ENCODE assay signal across 41 cellular contexts in the genomic region with DNA sequence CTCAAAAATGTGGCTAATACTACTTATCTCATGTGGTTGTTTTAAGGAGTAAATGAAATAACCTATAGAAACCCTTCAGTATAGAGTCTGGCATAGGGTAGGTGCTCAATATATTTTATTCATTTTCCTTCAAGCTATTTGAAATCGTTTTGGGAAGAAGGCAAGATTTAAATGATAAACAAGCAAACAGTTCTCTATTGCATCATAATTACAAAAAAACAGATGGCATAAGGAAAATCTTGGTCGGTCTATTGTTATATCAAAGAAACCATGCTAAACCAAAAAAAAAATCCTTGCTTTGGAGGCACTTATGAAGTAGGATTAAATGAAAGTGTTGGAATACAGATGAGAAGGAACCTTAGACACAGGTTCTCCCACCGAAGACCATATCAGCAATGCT. TPM values are rescaled to one million over a fixed set of nuclear protein-coding genes. Genes with fewer than 3 reads are reported as not detected.
"Had no signal": no experiment of that assay in that cellular context is flagged by ENCODE, and none has a peak within 500 bp of the region (broad histone marks: within the 10 kb centered on the region; RNA-seq: fewer than 3 reads in every experiment).

No MANE protein-coding gene starts in this region.

- ATAC-seq: activated CD8-positive, alpha-beta T cell treated with anti-CD3 and anti-CD28 coated beads for 36 hours; activated naive CD4-positive, alpha-beta T cell treated with anti-CD3 and anti-CD28 coated beads, Interleukin-2, amount 50 U/mL, for 72 hours; activated T-cell treated with anti-CD3 and anti-CD28 coated beads, Interleukin-2, amount 50 U/mL, for 4 hours; activated T-cell treated with anti-CD3 and anti-CD28 coated beads, Interleukin-2, amount 50 U/mL, for 72 hours; activated T-helper 17 cell treated with anti-CD3 and anti-CD28 coated beads, Interleukin-2, amount 50 U/mL, for 72 hours; body of pancreas; T-cell had no signal

- DNase-seq: activated B cell treated with CpG ODN at 0.5 μM for 24 hours; activated CD4-positive, alpha-beta memory T cell treated with anti-CD3 and anti-CD28 coated beads for 36 hours; activated CD4-positive, alpha-beta T cell treated with anti-CD3 and anti-CD28 coated beads for 4 hours; activated CD4-positive, alpha-beta T cell treated with anti-CD3 and anti-CD28 coated beads, Interleukin-2, amount 10 ng/mL, durations not matched to agents 24 days and 14 days; activated CD4-positive, alpha-beta T cell treated with anti-CD3 and anti-CD28 coated beads, Interleukin-2, amount 50 U/mL, for 1 hour; activated CD4-positive, alpha-beta T cell treated with anti-CD3 and anti-CD28 coated beads, Interleukin-2, amount 50 U/mL, for 4 hours; activated CD4-positive, CD25-positive, alpha-beta regulatory T cell treated with anti-CD3 and anti-CD28 coated beads, Interleukin-2, amount 50 U/mL, for 72 hours; activated CD8-positive, alpha-beta memory T cell treated with anti-CD3 and anti-CD28 coated beads, Interleukin-2, amount 50 U/mL, for 4 hours; activated CD8-positive, alpha-beta T cell treated with anti-CD3 and anti-CD28 coated beads for 36 hours; activated effector memory CD4-positive, alpha-beta T cell treated with anti-CD3 and anti-CD28 coated beads, Interleukin-2, amount 50 U/mL, for 16 hours; activated gamma-delta T cell treated with Interleukin-2 at 50 U/mL for 16 hours; activated naive CD4-positive, alpha-beta T cell; activated naive CD4-positive, alpha-beta T cell treated with anti-CD3 and anti-CD28 coated beads for 36 hours; activated naive CD4-positive, alpha-beta T cell treated with anti-CD3 and anti-CD28 coated beads, Interleukin-2, amount 50 U/mL, for 16 hours; activated naive CD8-positive, alpha-beta T cell treated with anti-CD3 and anti-CD28 coated beads for 36 hours; activated T-cell treated with anti-CD3 and anti-CD28 coated beads for 4 hours; activated T-cell treated with anti-CD3 and anti-CD28 coated beads, Interleukin-2, amount 50 U/mL, for 1 hour; activated T-cell treated with anti-CD3 and anti-CD28 coated beads, Interleukin-2, amount 50 U/mL, for 4 hours; activated T-cell treated with anti-CD3 and anti-CD28 coated beads, Interleukin-2, amount 50 U/mL, for 72 hours; adrenal gland; amniotic stem cell; aorta; body of pancreas; brain microvascular endothelial cell; cerebellar nuclear complex; T-cell; T-helper 2 cell; T-helper 9 cell had no signal

- H3K27ac Mint-ChIP-seq: activated B cell treated with CpG ODN at 0.5 μM for 24 hours; activated CD4-positive, alpha-beta memory T cell treated with anti-CD3 and anti-CD28 coated beads for 36 hours; activated CD4-positive, alpha-beta T cell treated with anti-CD3 and anti-CD28 coated beads, Interleukin-2, amount 10 ng/mL, durations not matched to agents 24 days and 14 days; activated CD8-positive, alpha-beta T cell treated with anti-CD3 and anti-CD28 coated beads for 36 hours; activated naive CD4-positive, alpha-beta T cell treated with anti-CD3 and anti-CD28 coated beads for 36 hours; activated naive CD4-positive, alpha-beta T cell treated with anti-CD3 and anti-CD28 coated beads, Interleukin-2, amount 50 U/mL, for 72 hours; activated naive CD8-positive, alpha-beta T cell treated with anti-CD3 and anti-CD28 coated beads for 36 hours; activated T-helper 1 cell treated with anti-CD3 and anti-CD28 coated beads, Interleukin-12 subunit alpha, Interleukin-12 subunit beta, Interleukin-2, Interleukin-4 antibody, amounts not matched to agents 30 ng/mL and 10 ng/mL and 1 ng/mL, durations not matched to agents 14 hours and 24 hours and 36 hours; activated T-helper 17 cell treated with anti-CD3 and anti-CD28 coated beads, Interleukin-2, amount 50 U/mL, for 72 hours; T-cell; T-helper 2 cell treated with Interferon-gamma antibody and Interleukin-4, amounts not matched to agents 5 μg/mL and 100 μg/mL, for 36 hours had no signal

- FAIRE-seq: astrocyte, TTC549 had no signal

- H3K27me3 ChIP-seq: adrenal gland, body of pancreas, brain microvascular endothelial cell, breast epithelium had no signal

- H3K36me3 ChIP-seq: adrenal gland, breast epithelium had no signal

- H3K4me3 ChIP-seq: adrenal gland, body of pancreas, breast epithelium had no signal

- H3K4me3 Mint-ChIP-seq: activated B cell treated with CpG ODN at 0.5 μM for 24 hours; activated CD4-positive, alpha-beta memory T cell treated with anti-CD3 and anti-CD28 coated beads for 36 hours; activated CD4-positive, alpha-beta T cell treated with anti-CD3 and anti-CD28 coated beads, Interleukin-2, amount 10 ng/mL, durations not matched to agents 24 days and 14 days; activated CD8-positive, alpha-beta T cell treated with anti-CD3 and anti-CD28 coated beads for 36 hours; activated naive CD4-positive, alpha-beta T cell treated with anti-CD3 and anti-CD28 coated beads for 36 hours; activated naive CD8-positive, alpha-beta T cell treated with anti-CD3 and anti-CD28 coated beads for 36 hours; activated T-cell treated with anti-CD3 and anti-CD28 coated beads, Interleukin-2, amount 50 U/mL, for 4 hours; activated T-cell treated with anti-CD3 and anti-CD28 coated beads, Interleukin-2, amount 50 U/mL, for 72 hours; activated T-helper 1 cell treated with anti-CD3 and anti-CD28 coated beads, Interleukin-12 subunit alpha, Interleukin-12 subunit beta, Interleukin-2, Interleukin-4 antibody, amounts not matched to agents 30 ng/mL and 10 ng/mL and 1 ng/mL, durations not matched to agents 14 hours and 24 hours and 36 hours; activated T-helper 17 cell treated with anti-CD3 and anti-CD28 coated beads, Interleukin-2, amount 50 U/mL, for 72 hours; central memory CD8-positive, alpha-beta T cell; T-cell; T-helper 2 cell treated with Interferon-gamma antibody and Interleukin-4, amounts not matched to agents 5 μg/mL and 100 μg/mL, for 36 hours had no signal

- H3K27me3 Mint-ChIP-seq: activated B cell treated with CpG ODN at 0.5 μM for 24 hours; activated CD4-positive, alpha-beta memory T cell treated with anti-CD3 and anti-CD28 coated beads for 36 hours; activated CD4-positive, alpha-beta T cell treated with anti-CD3 and anti-CD28 coated beads, Interleukin-2, amount 10 ng/mL, durations not matched to agents 24 days and 14 days; activated CD8-positive, alpha-beta T cell treated with anti-CD3 and anti-CD28 coated beads for 36 hours; activated naive CD8-positive, alpha-beta T cell treated with anti-CD3 and anti-CD28 coated beads for 36 hours; activated T-helper 17 cell treated with anti-CD3 and anti-CD28 coated beads, Interleukin-2, amount 50 U/mL, for 72 hours; central memory CD8-positive, alpha-beta T cell; T-cell had no signal

- H3K9me3 ChIP-seq: adrenal gland, body of pancreas, breast epithelium had no signal

- H3K27ac ChIP-seq: adrenal gland, body of pancreas, brain microvascular endothelial cell, breast epithelium, VCaP had no signal

- H3K9me3 Mint-ChIP-seq: activated B cell treated with CpG ODN at 0.5 μM for 24 hours; activated CD4-positive, alpha-beta memory T cell treated with anti-CD3 and anti-CD28 coated beads for 36 hours; activated CD4-positive, alpha-beta T cell treated with anti-CD3 and anti-CD28 coated beads, Interleukin-2, amount 10 ng/mL, durations not matched to agents 24 days and 14 days; activated CD8-positive, alpha-beta T cell treated with anti-CD3 and anti-CD28 coated beads for 36 hours; activated naive CD4-positive, alpha-beta T cell treated with anti-CD3 and anti-CD28 coated beads for 36 hours; activated naive CD4-positive, alpha-beta T cell treated with anti-CD3 and anti-CD28 coated beads, Interleukin-2, amount 50 U/mL, for 72 hours; activated naive CD8-positive, alpha-beta T cell treated with anti-CD3 and anti-CD28 coated beads for 36 hours; activated T-cell treated with anti-CD3 and anti-CD28 coated beads, Interleukin-2, amount 50 U/mL, for 4 hours; activated T-cell treated with anti-CD3 and anti-CD28 coated beads, Interleukin-2, amount 50 U/mL, for 72 hours; activated T-helper 1 cell treated with anti-CD3 and anti-CD28 coated beads, Interleukin-12 subunit alpha, Interleukin-12 subunit beta, Interleukin-2, Interleukin-4 antibody, amounts not matched to agents 30 ng/mL and 10 ng/mL and 1 ng/mL, durations not matched to agents 14 hours and 24 hours and 36 hours; activated T-helper 17 cell treated with anti-CD3 and anti-CD28 coated beads, Interleukin-2, amount 50 U/mL, for 72 hours; central memory CD8-positive, alpha-beta T cell; T-cell; T-helper 2 cell treated with Interferon-gamma antibody and Interleukin-4, amounts not matched to agents 5 μg/mL and 100 μg/mL, for 36 hours had no signal

RNA-seq across cellular contexts. Expression of a gene that starts 17.5 kb away (rescaled TPM):
- total RNA-seq: activated B cell treated with CpG ODN at 0.5 μM for 24 hours; activated CD4-positive, alpha-beta memory T cell treated with anti-CD3 and anti-CD28 coated beads for 36 hours; activated CD4-positive, alpha-beta T cell treated with anti-CD3 and anti-CD28 coated beads, Interleukin-2, amount 10 ng/mL, durations not matched to agents 24 days and 14 days; activated CD8-positive, alpha-beta memory T cell treated with anti-CD3 and anti-CD28 coated beads for 36 hours; activated CD8-positive, alpha-beta T cell treated with anti-CD3 and anti-CD28 coated beads for 36 hours; activated naive CD4-positive, alpha-beta T cell treated with anti-CD3 and anti-CD28 coated beads for 36 hours; activated naive CD4-positive, alpha-beta T cell treated with anti-CD3 and anti-CD28 coated beads, Interleukin-2, amount 50 U/mL, for 72 hours; activated naive CD8-positive, alpha-beta T cell treated with anti-CD3 and anti-CD28 coated beads for 36 hours; activated T-cell treated with anti-CD3 and anti-CD28 coated beads, Interleukin-2, amount 50 U/mL, for 4 hours; activated T-cell treated with anti-CD3 and anti-CD28 coated beads, Interleukin-2, amount 50 U/mL, for 72 hours; activated T-helper 1 cell treated with anti-CD3 and anti-CD28 coated beads, Interleukin-12 subunit alpha, Interleukin-12 subunit beta, Interleukin-2, Interleukin-4 antibody, amounts not matched to agents 30 ng/mL and 10 ng/mL and 1 ng/mL, durations not matched to agents 14 hours and 24 hours and 36 hours; activated T-helper 17 cell treated with anti-CD3 and anti-CD28 coated beads, Interleukin-2, amount 50 U/mL, for 72 hours; adrenal gland; aorta; astrocyte; body of pancreas; breast epithelium; cardiac septum; chondrocyte; T-cell; T-helper 1 cell treated with Interleukin-12 subunit alpha and Interleukin-12 subunit beta and Interleukin-4 antibody, amounts not matched to agents 30 ng/mL and 1 ng/mL, for 36 hours had no signal
- polyA plus RNA-seq: adrenal gland, aorta had no signal
